In the genomic region with DNA sequence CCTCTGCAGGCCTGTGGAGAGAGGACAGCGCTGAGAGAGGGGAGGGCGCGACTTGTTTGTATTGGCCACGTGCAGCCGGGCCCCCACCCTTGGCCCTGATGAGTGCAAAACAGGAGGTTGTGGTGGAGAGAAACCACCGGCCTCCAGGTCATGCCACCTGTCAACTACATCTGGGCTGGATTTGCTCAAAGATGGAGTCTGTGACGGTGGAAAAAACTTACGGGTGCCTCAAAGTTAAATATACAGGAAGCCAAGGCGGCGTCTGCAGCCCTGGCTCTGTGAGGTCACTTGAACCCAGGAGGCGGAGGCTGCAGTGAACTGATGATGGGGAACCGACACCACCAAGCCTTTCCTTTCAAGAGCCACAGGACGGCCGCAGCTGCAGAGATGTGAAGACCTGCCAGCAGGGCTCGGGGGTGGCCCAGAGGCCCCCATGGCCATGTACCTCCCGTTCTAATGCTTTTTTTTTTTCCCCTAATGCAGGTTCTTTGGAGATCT, we compare ENCODE assay signal across 9 cellular contexts. TPM values are rescaled to one million over a fixed set of nuclear protein-coding genes. Genes with fewer than 3 reads are reported as not detected.
DNase-seq lines count a peak whose midpoint lies in the region; ATAC-seq and TF ChIP-seq lines count a peak whose summit lies in the region.
"Had no signal": no experiment of that assay in that cellular context is flagged by ENCODE, and none has a peak within 500 bp of the region (broad histone marks: within the 10 kb centered on the region; RNA-seq: fewer than 3 reads in every experiment).

No MANE protein-coding gene starts in this region.

- no peaks in the 10 kb centered on the region for H3K27me3 ChIP-seq in vagina

- H3K4me1 ChIP-seq in vagina: no peaks in the 10 kb centered on the region

- peak overlapping the region in 5 of 6 donors; percentile 9 to 73 (median 51) for H3K27ac Mint-ChIP-seq in immature natural killer cell

- no peaks in the 10 kb centered on the region for H3K36me3 Mint-ChIP-seq in immature natural killer cell

- H3K4me3 Mint-ChIP-seq in immature natural killer cell: peak overlapping the region; percentile 66 to 79 (median 75)

- TF ChIP-seq CTCF in GM13976 (IDR thresholded peaks at IDR 0.05; ENCODE audit: borderline replicate concordance, control extremely low read depth, extremely low read depth, insufficient read depth, missing control alignments) (no peak), vagina (IDR thresholded peaks at IDR 0.05) (no peak)

- DNase-seq in GM13976 (ENCODE audit: low spot score) (peak; percentile 84), T-helper 22 cell (ENCODE audit: low read depth) (peak; percentile 16), immature natural killer cell (peak; percentile 74 to 78 (median 75)), HuH-7 (ENCODE audit: low spot score) (no peak), left lobe of liver (ENCODE audit: low spot score) (no peak), vagina (ENCODE audit: extremely low spot score in 2 of 2) (no peak), ACHN (no peak)

- intact Hi-C loops in vagina (cut with DNase I): no loop called here

- H3K27ac ChIP-seq in vagina: no peak overlapping the region

- in situ Hi-C loops in GM13976 (cut with MboI; ENCODE audit: low sequenced_read_pairs, unreplicated experiment) (no loop called here), ACHN (cut with HindIII; ENCODE audit: low pct_ligation_motif_present, low pct_unique_long_range_greater_than_20kb, low sequenced_read_pairs) (no loop called here)

- peaks cover 17 to 19% of the 10 kb centered on the region in 2 donors for H3K4me1 Mint-ChIP-seq in immature natural killer cell

- no peak overlapping the region for H3K4me3 ChIP-seq in vagina

- no peak for TF ChIP-seq POLR2A in vagina (IDR thresholded peaks at IDR 0.05)

- H3K9me3 Mint-ChIP-seq in immature natural killer cell: no peaks in the 10 kb centered on the region

- H3K9me3 ChIP-seq in vagina: no peaks in the 10 kb centered on the region

- ATAC-seq in HG02759 (IDR thresholded peaks at IDR 0.05; ENCODE audit: unreplicated experiment): peak; percentile 84
- no peak for ATAC-seq in left lobe of liver
- ATAC-seq: SK-N-SH treated with all-trans-retinoic acid at 6 μM for 48 hours had no signal

- no peaks in the 10 kb centered on the region for H3K36me3 ChIP-seq in vagina

- peaks cover 2 to 14% (median 3%) of the 10 kb centered on the region in 3 donors for H3K27me3 Mint-ChIP-seq in immature natural killer cell (ENCODE audit: low read depth in 3 of 3)

RNA-seq across cellular contexts. Expression of a gene that starts 15.6 kb away (rescaled TPM):
- 1 to 10 TPM; 5.0 to 9.0 (median 7.4) TPM for polyA plus RNA-seq in immature natural killer cell
- total RNA-seq in left lobe of liver (0.30 TPM), vagina (18.2 TPM)

RNA-seq across cellular contexts. Expression of a gene that starts 46.5 kb away (rescaled TPM):
- polyA plus RNA-seq in immature natural killer cell: 1 to 10 TPM in 2 of 3 donors, not detected in 1; 2.0 to 2.1 TPM
- total RNA-seq in left lobe of liver (0.88 TPM), vagina (0.25 TPM)

Comparison
In these comparisons a context has a peak if more than half of its experiments do, and no peak if none do; other contexts are left out.
1. DNase-seq: peak in GM13976 (single experiment), T-helper 22 cell (single experiment) and immature natural killer cell (3 of 3); none in HuH-7 (single experiment), left lobe of liver (single experiment), vagina (0 of 2) and ACHN (single experiment).
2. RNA of a gene that starts 15.6 kb away (total RNA-seq): 18.2 TPM in vagina (single experiment); 0.30 TPM in left lobe of liver (single experiment); every median in the first group is over 10 times any median in the second.